23 cellular contexts compared by ENCODE assay signal in genomic region chr20:51060301-51060700, GRCh38. TPM values are rescaled to one million over a fixed set of nuclear protein-coding genes. Genes with fewer than 3 reads are reported as not detected.
DNase-seq lines count a peak whose midpoint lies in the region; ATAC-seq, FAIRE-seq and TF ChIP-seq lines count a peak whose summit lies in the region.
"Had no signal": no experiment of that assay in that cellular context is flagged by ENCODE, and none has a peak within 500 bp of the region (broad histone marks: within the 10 kb centered on the region; RNA-seq: fewer than 3 reads in every experiment).

No MANE protein-coding gene starts in this region.

- H3K4me2 ChIP-seq in K562 (ENCODE audit: insufficient read depth, low read length) = no peak overlapping the region
- no peak overlapping the region for H3K4me2 ChIP-seq in neuronal stem cell (ENCODE audit: insufficient read depth, low read length, poor library complexity, severe bottlenecking)

- no peak overlapping the region for H3K14ac ChIP-seq in neuronal stem cell (ENCODE audit: low read length)

- no peak overlapping the region for H2AFZ ChIP-seq in K562 (ENCODE audit: low read depth, low read length)
- peak overlapping the region; percentile 25 for H2AFZ ChIP-seq in neuronal stem cell (ENCODE audit: low read length)

- H3K9me1 ChIP-seq in K562 (ENCODE audit: control insufficient read depth, insufficient read depth, low read length) = no peaks in the 10 kb centered on the region

- in situ Hi-C loops in K562 (cut with MboI) = no loop called here

- no peak for DNase-seq in activated naive CD4-positive, alpha-beta T cell treated with anti-CD3 and anti-CD28 coated beads, Interleukin-2, amount 50 U/mL, for 72 hours (ENCODE audit: low spot score in 2 of 2)
- DNase-seq in activated naive CD4-positive, alpha-beta T cell (lab: John Stamatoyannopoulos, UW) = no peak
- peak; percentile 26 for DNase-seq in RWPE2 (ENCODE audit: low spot score)
- no peak for DNase-seq in K562 (ENCODE audit: extremely low read depth in 1 of 4, low spot score in 3 of 4)
- DNase-seq in neuronal stem cell (ENCODE audit: low spot score) = no peak
- no peak for DNase-seq in effector memory CD4-positive, alpha-beta T cell
- DNase-seq: Caco-2; CD8-positive, alpha-beta T cell; GOT3; KG1; NCI-H1105 treated with DMSO at 0.1 percent for 48 hours; NCI-H146; NCI-H1930; NCI-H446 treated with DMSO at 0.1 percent for 48 hours; NCI-H526; NCI-H82; RPMI8226; SHP77 treated with DMSO at 0.1 percent for 48 hours had no signal

- H2BK5ac ChIP-seq in neuronal stem cell (ENCODE audit: low read length) = no peak overlapping the region

- CTCF ChIA-PET in K562 (lab: Yijun Ruan, JAX; ENCODE audit: low intra/inter-chr PET ratio) = no interaction called here

- WGBS in K562 (ENCODE audit: insufficient coverage, low coverage, missing lambda C conversion rate) = 5% methylated on average over 5 of the region's 5 CpGs
- WGBS in neuronal stem cell (ENCODE audit: extremely low coverage in 2 of 2, insufficient read length in 2 of 2, insufficient replicate concordance in 1 of 2), 2 donors = no CpG with 5 or more reads among the region's 5 CpGs

- H3K27ac Mint-ChIP-seq in activated naive CD4-positive, alpha-beta T cell treated with anti-CD3 and anti-CD28 coated beads, Interleukin-2, amount 50 U/mL, for 72 hours = peak overlapping the region; percentile 58 to 64
- H3K27ac Mint-ChIP-seq: CD8-positive, alpha-beta T cell had no signal

- H3K27ac ChIP-seq in RWPE2 (ENCODE audit: poor library complexity, severe bottlenecking) (no peak overlapping the region), K562 (ENCODE audit: extremely low read depth, low read depth, low read length) (no peak overlapping the region), neuronal stem cell (replicated peaks; ENCODE audit: low read length) (no peak overlapping the region)
- H3K27ac ChIP-seq in effector memory CD4-positive, alpha-beta T cell (ENCODE audit: insufficient read depth, low read length, poor library complexity, severe bottlenecking) = no peak overlapping the region
- H3K27ac ChIP-seq: C4-2B had no signal

- no peak for TF ChIP-seq EP300 in K562 (IDR thresholded peaks at IDR 0.05; ENCODE audit: low read length)

- no peak for TF ChIP-seq RAD21 in K562 (CRISPR knock-in tag; conservative IDR thresholded peaks at IDR 0.05 in 1 of 2, IDR thresholded peaks at IDR 0.05 in 1 of 2)

- H2BK15ac ChIP-seq in neuronal stem cell (ENCODE audit: low read length) = no peak overlapping the region

- no TSS peak for BruUV-seq in K562 (replicated peaks; lab: Mats Ljungman, UMichigan)

- TF ChIP-seq CTCF in RWPE2 (IDR thresholded peaks at IDR 0.05; ENCODE audit: poor library complexity, severe bottlenecking) (no peak), K562 (IDR thresholded peaks at IDR 0.05 in 2 of 3, conservative IDR thresholded peaks at IDR 0.05 in 1 of 3; ENCODE audit: insufficient read depth in 2 of 3, low read depth in 1 of 3, low read length in 3 of 3) (no peak)

- H3K36me3 ChIP-seq in RWPE2 (ENCODE audit: low read depth) (no peaks in the 10 kb centered on the region), K562 (ENCODE audit: control insufficient read depth, insufficient read depth, low read length) (no peaks in the 10 kb centered on the region), neuronal stem cell (replicated peaks in 1 of 2; ENCODE audit: control insufficient read depth in 2 of 2, insufficient read depth in 2 of 2, low read length in 2 of 2) (no peaks in the 10 kb centered on the region)
- H3K36me3 ChIP-seq in effector memory CD4-positive, alpha-beta T cell (ENCODE audit: control insufficient read depth, insufficient read depth, low read length) = no peaks in the 10 kb centered on the region
- H3K36me3 ChIP-seq: HAP-1, MG63 had no signal

- no peak overlapping the region for H3K9ac ChIP-seq in K562 (ENCODE audit: insufficient read depth in 1 of 2, low read depth in 2 of 2, low read length in 2 of 2)
- H3K9ac ChIP-seq in neuronal stem cell (ENCODE audit: low read depth, low read length, poor library complexity) = no peak overlapping the region

- H2AK5ac ChIP-seq in neuronal stem cell (ENCODE audit: low read depth, low read length) = no peak overlapping the region

- POLR2A ChIA-PET in K562 (lab: Yijun Ruan, JAX) = no interaction called here

- no peak overlapping the region for H2BK12ac ChIP-seq in neuronal stem cell (ENCODE audit: low read length)

- no peak overlapping the region for H3K18ac ChIP-seq in neuronal stem cell (ENCODE audit: low read length)

- H3K36me3 Mint-ChIP-seq in activated naive CD4-positive, alpha-beta T cell treated with anti-CD3 and anti-CD28 coated beads, Interleukin-2, amount 50 U/mL, for 72 hours = peaks cover 0 to 17% of the 10 kb centered on the region in 2 donors
- H3K36me3 Mint-ChIP-seq: CD8-positive, alpha-beta T cell had no signal

- H3K9me3 Mint-ChIP-seq in activated naive CD4-positive, alpha-beta T cell treated with anti-CD3 and anti-CD28 coated beads, Interleukin-2, amount 50 U/mL, for 72 hours = peaks cover 0 to 3% of the 10 kb centered on the region in 2 donors
- H3K9me3 Mint-ChIP-seq: CD8-positive, alpha-beta T cell had no signal

- intact Hi-C loops in K562 (cut with micrococcal nuclease) = no loop called here

- H3K79me2 ChIP-seq in K562 (ENCODE audit: control insufficient read depth, insufficient read depth, low read length) = no peaks in the 10 kb centered on the region

- H3K4ac ChIP-seq in neuronal stem cell (ENCODE audit: low read length) = no peak overlapping the region

- H3K23ac ChIP-seq in neuronal stem cell (ENCODE audit: low read depth, low read length, poor library complexity) = no peak overlapping the region

- no peak for TF ChIP-seq POLR2A in K562 (conservative IDR thresholded peaks at IDR 0.05)

- H3K9me3 ChIP-seq in RWPE2 (ENCODE audit: severe bottlenecking) (no peaks in the 10 kb centered on the region), K562 (replicated peaks; ENCODE audit: control insufficient read depth, insufficient read depth, low read depth, low read length) (no peaks in the 10 kb centered on the region), neuronal stem cell (replicated peaks in 1 of 2; ENCODE audit: control insufficient read depth in 2 of 2, insufficient read depth in 1 of 2, low read depth in 1 of 2, low read length in 2 of 2) (peaks cover 0 to 5% of the 10 kb centered on the region in 2 donors)
- H3K9me3 ChIP-seq in effector memory CD4-positive, alpha-beta T cell (ENCODE audit: control insufficient read depth, low read length) = no peaks in the 10 kb centered on the region
- H3K9me3 ChIP-seq: Caco-2, HAP-1, MG63 had no signal

- FAIRE-seq in K562 (lab: Jason Lieb, UNC) = no peak
- FAIRE-seq: G401.6 had no signal

- no peaks in the 10 kb centered on the region for H3K79me1 ChIP-seq in neuronal stem cell (ENCODE audit: low read depth, low read length)

- no peak for ATAC-seq in activated naive CD4-positive, alpha-beta T cell treated with anti-CD3 and anti-CD28 coated beads, Interleukin-2, amount 50 U/mL, for 72 hours
- ATAC-seq in RWPE2 (ENCODE audit: low read depth) (no peak), K562 (no peak), GM18870 (IDR thresholded peaks at IDR 0.05; ENCODE audit: unreplicated experiment) (no peak)
- ATAC-seq: CD8-positive, alpha-beta T cell had no signal

- no peaks in the 10 kb centered on the region for H3K4me1 ChIP-seq in RWPE2 (ENCODE audit: insufficient read depth, poor library complexity, severe bottlenecking)
- no peaks in the 10 kb centered on the region for H3K4me1 ChIP-seq in K562 (replicated peaks in 1 of 2; ENCODE audit: control insufficient read depth in 2 of 2, insufficient read depth in 2 of 2, low read length in 2 of 2)
- H3K4me1 ChIP-seq in neuronal stem cell (ENCODE audit: control insufficient read depth in 2 of 2, insufficient read depth in 1 of 2, low read depth in 1 of 2, low read length in 2 of 2) = peaks cover 3 to 15% of the 10 kb centered on the region in 2 donors
- no peaks in the 10 kb centered on the region for H3K4me1 ChIP-seq in effector memory CD4-positive, alpha-beta T cell (ENCODE audit: control insufficient read depth, insufficient read depth, low read length, poor library complexity, severe bottlenecking)
- H3K4me1 ChIP-seq: Caco-2, HAP-1 had no signal

- no peaks in the 10 kb centered on the region for H4K20me1 ChIP-seq in K562 (replicated peaks; ENCODE audit: control insufficient read depth, insufficient read depth, low read length)

- no peak overlapping the region for H4K8ac ChIP-seq in neuronal stem cell (ENCODE audit: low read depth, low read length)

- H2BK120ac ChIP-seq in neuronal stem cell (ENCODE audit: low read depth, low read length) = no peak overlapping the region

- no peaks in the 10 kb centered on the region for H3K27me3 ChIP-seq in RWPE2 (ENCODE audit: insufficient read depth, poor library complexity, severe bottlenecking)
- H3K27me3 ChIP-seq in K562 (ENCODE audit: control insufficient read depth in 2 of 2, insufficient read depth in 2 of 2, low read length in 2 of 2) = peaks cover 18 to 33% of the 10 kb centered on the region in 2 experiments; a peak in 4 of 5 replicates
- H3K27me3 ChIP-seq in neuronal stem cell (ENCODE audit: control insufficient read depth in 3 of 3, insufficient read depth in 3 of 3, low read depth in 1 of 3, low read length in 3 of 3) = peaks cover 0 to 7% (median 0%) of the 10 kb centered on the region in 3 experiments
- H3K27me3 ChIP-seq in effector memory CD4-positive, alpha-beta T cell (replicated peaks; ENCODE audit: control insufficient read depth, insufficient read depth, low read length, poor library complexity, severe bottlenecking) = peaks cover 2% of the 10 kb centered on the region

- no peak overlapping the region for H4K91ac ChIP-seq in neuronal stem cell (ENCODE audit: low read depth, low read length, poor library complexity)

- H3K4me3 ChIP-seq in RWPE2 (ENCODE audit: severe bottlenecking) (no peak overlapping the region), K562 (no peak overlapping the region), neuronal stem cell (ENCODE audit: low read length in 2 of 2) (no peak overlapping the region)
- H3K4me3 ChIP-seq in effector memory CD4-positive, alpha-beta T cell (ENCODE audit: insufficient read depth, low read depth, low read length, poor library complexity, severe bottlenecking) = no peak overlapping the region
- H3K4me3 ChIP-seq: HAP-1, MG63 had no signal

RNA-seq across cellular contexts. Expression of gene KCNG1, which starts 37.4 kb away (rescaled TPM):
- total RNA-seq in activated naive CD4-positive, alpha-beta T cell treated with anti-CD3 and anti-CD28 coated beads, Interleukin-2, amount 50 U/mL, for 72 hours = under 1 TPM in 1 of 2 donors, not detected in 1; 0.86 TPM
- 0.21 and 0.25 TPM in 2 replicates for total RNA-seq in K562 (2011; cell fraction: chromatin; rRNA removed; ENCODE audit: low replicate concordance)
- total RNA-seq in K562 (2011; cell fraction: nucleolus; rRNA removed) = not detected in 2 replicates
- total RNA-seq in K562 (2011; cell fraction: nucleoplasm; rRNA removed) = 0.44 and 0.69 TPM in 2 replicates
- total RNA-seq in K562 (2014; rRNA removed) (0.09 and 0.94 TPM in 2 replicates), K562 (2014; rRNA removed; fragmentation: Illumina TruSeq; extraction: Trizol) (0.26 and 0.33 TPM in 2 replicates), K562 (2015; rRNA removed; fragmentation: Illumina TruSeq; extraction: Trizol) (0.11 and 0.22 TPM in 2 replicates), K562 (2021) (0.76 and 1.5 TPM in 2 replicates)
- polyA plus RNA-seq in K562 (2011; rRNA removed) (not detected in 2 replicates), K562 (2014; fragmentation: Illumina TruSeq; extraction: Trizol) (0.12 and 0.29 TPM in 2 replicates), K562 (2014; fragmentation: Nextera tagmentation; extraction: Ambion mirVana) (under 1 TPM in 1 of 2 experiments, not detected in 1; 0.06 TPM), K562 (2014; rRNA removed) (1.5 TPM in 2 replicates)
- 0.03 and 0.12 TPM in 2 replicates for polyA plus RNA-seq in K562 (2011; cell fraction: cytosol; rRNA removed)
- 0.11 TPM in 1 of 2 replicates, not detected in the other for polyA plus RNA-seq in K562 (2011; cell fraction: nucleus; rRNA removed)
- 0.52 and 13.7 TPM in 2 replicates for polyA plus RNA-seq in K562 (2012)
- not detected in 2 replicates for polyA minus RNA-seq in K562 (2011; rRNA and poly(A)+ RNA removed)
- polyA minus RNA-seq in K562 (2011; cell fraction: cytosol; rRNA and poly(A)+ RNA removed) = not detected in 2 replicates
- polyA minus RNA-seq in K562 (2011; cell fraction: nucleus; rRNA and poly(A)+ RNA removed) = not detected in 2 replicates
- polyA plus RNA-seq in neuronal stem cell (2013, experiment 1 of 2) = 8.5 TPM
- polyA plus RNA-seq in neuronal stem cell (2013, experiment 2 of 2) = 8.4 TPM
- total RNA-seq: CD8-positive, alpha-beta T cell had no signal
